9 cellular contexts compared by ENCODE assay signal in the genomic region with DNA sequence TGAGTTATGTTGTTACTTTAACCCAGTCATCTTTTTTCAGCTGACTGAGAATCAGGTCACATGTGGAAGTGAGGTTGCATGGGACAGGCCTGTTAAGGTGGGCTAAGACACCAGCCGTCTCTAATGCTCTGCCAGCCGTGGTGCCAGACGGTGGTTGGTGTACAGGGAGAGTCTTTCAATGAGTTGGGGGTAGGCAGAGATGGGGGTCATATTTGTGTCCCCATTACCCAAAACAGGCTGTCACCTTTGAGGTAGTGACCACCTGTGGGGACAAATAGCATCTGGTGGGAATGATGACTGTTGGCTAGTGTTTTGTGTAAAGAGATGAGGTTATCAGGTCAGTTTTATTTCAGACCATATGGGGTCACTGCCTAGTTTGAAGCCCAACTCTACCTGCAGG. TPM values are rescaled to one million over a fixed set of nuclear protein-coding genes. Genes with fewer than 3 reads are reported as not detected.
DNase-seq lines count a peak whose midpoint lies in the region; ATAC-seq and TF ChIP-seq lines count a peak whose summit lies in the region.
"Had no signal": no experiment of that assay in that cellular context is flagged by ENCODE, and none has a peak within 500 bp of the region (broad histone marks: within the 10 kb centered on the region; RNA-seq: fewer than 3 reads in every experiment).

No MANE protein-coding gene starts in this region.

- peaks cover 53% of the 10 kb centered on the region for H3K36me3 Mint-ChIP-seq in HFFc6 (ENCODE audit: low read depth)
- H3K36me3 Mint-ChIP-seq in activated naive CD8-positive, alpha-beta T cell treated with anti-CD3 and anti-CD28 coated beads for 36 hours, result peaks cover 55% of the 10 kb centered on the region

- H3K79me2 ChIP-seq in mesendoderm (ENCODE audit: control insufficient read depth, insufficient read depth, low read length), result peaks cover 43% of the 10 kb centered on the region

- peak overlapping the region; percentile 96 for H3K4me3 ChIP-seq in AG04450 (ENCODE audit: low read depth, low read length)
- H3K4me3 ChIP-seq in mesendoderm (ENCODE audit: low read length), result no peak overlapping the region
- H3K4me3 ChIP-seq: mucosa of descending colon had no signal

- CTCF ChIA-PET in AG04450 (lab: Charles Lee), result no interaction called here

- H3K9ac ChIP-seq in mesendoderm (ENCODE audit: low read length), result peak overlapping the region; percentile 68

- no peak overlapping the region for H2BK5ac ChIP-seq in mesendoderm (ENCODE audit: low read length)

- no peak overlapping the region for H3K4ac ChIP-seq in mesendoderm (ENCODE audit: low read depth, low read length)

- no peak overlapping the region for H2AK5ac ChIP-seq in mesendoderm (ENCODE audit: low read length)

- peaks cover 12% of the 10 kb centered on the region for H3K79me1 ChIP-seq in mesendoderm (ENCODE audit: low read length)

- no peak overlapping the region for H3K18ac ChIP-seq in mesendoderm (ENCODE audit: low read length)

- TF ChIP-seq CTCF in AG04450 (IDR thresholded peaks at IDR 0.05; ENCODE audit: low read depth, low read length) (no peak), HFFc6 (IDR thresholded peaks at IDR 0.05) (no peak)

- peaks cover 17% of the 10 kb centered on the region for H3K36me3 ChIP-seq in mesendoderm (ENCODE audit: control insufficient read depth, insufficient read depth, low read length)

- H3K4me1 ChIP-seq in mesendoderm (ENCODE audit: control insufficient read depth, low read depth, low read length), result peaks cover 3% of the 10 kb centered on the region

- peak overlapping the region; percentile 100 for H3K27ac Mint-ChIP-seq in HFFc6
- peak overlapping the region; percentile 76 for H3K27ac Mint-ChIP-seq in activated naive CD8-positive, alpha-beta T cell treated with anti-CD3 and anti-CD28 coated beads for 36 hours

- no peak overlapping the region for H3K23ac ChIP-seq in mesendoderm (ENCODE audit: low read length)

- no peak overlapping the region for H4K8ac ChIP-seq in mesendoderm (ENCODE audit: low read depth, low read length)

- intact Hi-C loops in left colon (cut with DNase I, micrococcal nuclease), result no loop called here

- ATAC-seq in left colon (no peak), GM18861 (IDR thresholded peaks at IDR 0.05; ENCODE audit: unreplicated experiment) (no peak)
- ATAC-seq: mucosa of descending colon had no signal

- peaks cover 9% of the 10 kb centered on the region for H3K27me3 ChIP-seq in AG04450 (ENCODE audit: control insufficient read depth, insufficient read depth, low read length)
- no peaks in the 10 kb centered on the region for H3K27me3 ChIP-seq in mesendoderm (ENCODE audit: insufficient read depth, low read length, poor library complexity)

- H3K9me3 ChIP-seq in AG04450 (ENCODE audit: control insufficient read depth, insufficient read depth, low read length), result peaks cover 4% of the 10 kb centered on the region; the same call in 1 of the 2 replicates
- H3K9me3 ChIP-seq: mucosa of descending colon had no signal

- H3K4me3 Mint-ChIP-seq in HFFc6, result peak overlapping the region; percentile 100
- peak overlapping the region; percentile 99 for H3K4me3 Mint-ChIP-seq in activated naive CD8-positive, alpha-beta T cell treated with anti-CD3 and anti-CD28 coated beads for 36 hours

- peak overlapping the region; percentile 70 for H3K56ac ChIP-seq in mesendoderm (ENCODE audit: low read length)

- H3K27ac ChIP-seq in AG04450 (ENCODE audit: low read depth, low read length) (no peak overlapping the region), mesendoderm (ENCODE audit: low read depth, low read length) (no peak overlapping the region)

- no peak overlapping the region for H2BK15ac ChIP-seq in mesendoderm (replicated peaks; ENCODE audit: low read depth)

- H3K27me3 Mint-ChIP-seq in HFFc6 (ENCODE audit: insufficient read depth), result peaks cover 20% of the 10 kb centered on the region
- peaks cover 22% of the 10 kb centered on the region for H3K27me3 Mint-ChIP-seq in activated naive CD8-positive, alpha-beta T cell treated with anti-CD3 and anti-CD28 coated beads for 36 hours

- H4K5ac ChIP-seq in mesendoderm (ENCODE audit: low read length), result no peak overlapping the region

- DNase-seq in AG04450 (ENCODE audit: low read depth, low spot score) (no peak), HFFc6 (no peak), mesendoderm (no peak), NCI-H2171 treated with DMSO at 0.1 percent for 48 hours (lab: John Stamatoyannopoulos, UW) (no peak), left colon (no peak), NCI-H226 (no peak)
- no peak for DNase-seq in activated naive CD8-positive, alpha-beta T cell treated with anti-CD3 and anti-CD28 coated beads for 36 hours
- DNase-seq: mucosa of descending colon had no signal

- no peak overlapping the region for H2BK120ac ChIP-seq in mesendoderm (ENCODE audit: low read depth, low read length)

- POLR2A ChIA-PET in AG04450 (lab: Yijun Ruan, JAX), result interaction anchor here (2.5 kb wide), 1 partner anchor 7 kb away, joined by 18 read pairs; a partner anchor contains a TSS

- WGBS in mesendoderm (ENCODE audit: extremely low coverage, insufficient coverage, low lambda C conversion rate), result no CpG with 5 or more reads among the region's 3 CpGs

- H3K4me2 ChIP-seq in mesendoderm (ENCODE audit: low read length), result peak overlapping the region; percentile 22

- peaks cover 3% of the 10 kb centered on the region; the same call in 1 of the 2 replicates for H3K9me3 Mint-ChIP-seq in HFFc6
- H3K9me3 Mint-ChIP-seq in activated naive CD8-positive, alpha-beta T cell treated with anti-CD3 and anti-CD28 coated beads for 36 hours, result no peaks in the 10 kb centered on the region

- H3K4me1 Mint-ChIP-seq in HFFc6 (ENCODE audit: low read depth), result peaks cover 50% of the 10 kb centered on the region
- H3K4me1 Mint-ChIP-seq in activated naive CD8-positive, alpha-beta T cell treated with anti-CD3 and anti-CD28 coated beads for 36 hours, result peaks cover 43% of the 10 kb centered on the region

RNA-seq across cellular contexts. Expression of a gene that starts 1.8 kb away (rescaled TPM):
- 2,243 and 2,383 TPM in 2 replicates for polyA plus RNA-seq in AG04450 (2011; rRNA removed)
- 715 and 775 TPM in 2 replicates for polyA minus RNA-seq in AG04450 (2011; rRNA and poly(A)+ RNA removed)
- total RNA-seq in HFFc6 (2021; fragmentation: NEBNext Ultra II Directional; extraction: Animal tissue kit (Norgen Biotek cat#: 25700)), result 100 to 1,000 TPM; 660 to 867 (median 812) TPM
- total RNA-seq in activated naive CD8-positive, alpha-beta T cell treated with anti-CD3 and anti-CD28 coated beads for 36 hours, result 1,000 to 10,000 TPM; 1,601 to 1,608 TPM
- 4,842 TPM for polyA plus RNA-seq in mesendoderm (2013, experiment 1 of 2)
- polyA plus RNA-seq in mesendoderm (2013, experiment 2 of 2), result 4,757 TPM
- total RNA-seq in left colon, result 100 to 1,000 TPM; 629 to 677 TPM

RNA-seq across cellular contexts. Expression of a gene that starts 8.1 kb away (rescaled TPM):
- 3.1 and 4.3 TPM in 2 replicates for polyA plus RNA-seq in AG04450 (2011; rRNA removed)
- polyA minus RNA-seq in AG04450 (2011; rRNA and poly(A)+ RNA removed), result 7.1 and 7.6 TPM in 2 replicates
- 1 to 10 TPM; 1.2 to 2.7 (median 1.9) TPM for total RNA-seq in HFFc6 (2021; fragmentation: NEBNext Ultra II Directional; extraction: Animal tissue kit (Norgen Biotek cat#: 25700))
- total RNA-seq in activated naive CD8-positive, alpha-beta T cell treated with anti-CD3 and anti-CD28 coated beads for 36 hours, result 1 to 10 TPM; 5.6 to 6.5 TPM
- 1.2 TPM for polyA plus RNA-seq in mesendoderm (2013, experiment 1 of 2)
- polyA plus RNA-seq in mesendoderm (2013, experiment 2 of 2), result 1.1 TPM
- total RNA-seq in left colon, result 1 to 10 TPM; 1.4 to 3.0 TPM
